15 cellular contexts compared by ENCODE assay signal in genomic region chr15:77841376-77841775, GRCh38.
"Had no signal": no experiment of that assay in that cellular context is flagged by ENCODE, and none has a peak within 500 bp of the region (broad histone marks: within the 10 kb centered on the region; RNA-seq: fewer than 3 reads in every experiment).

No MANE protein-coding gene starts in this region.

- H3K79me2 ChIP-seq: parathyroid adenoma had no signal

- H3K4me3 Mint-ChIP-seq: activated CD4-positive, alpha-beta T cell treated with anti-CD3 and anti-CD28 coated beads, Interleukin-2, amount 10 ng/mL, durations not matched to agents 24 days and 14 days; activated T-helper 1 cell treated with anti-CD3 and anti-CD28 coated beads, Interleukin-12 subunit alpha, Interleukin-12 subunit beta, Interleukin-2, Interleukin-4 antibody, amounts not matched to agents 30 ng/mL and 10 ng/mL and 1 ng/mL, durations not matched to agents 14 hours and 24 hours and 36 hours; central memory CD8-positive, alpha-beta T cell; dendritic cell treated with granulocyte-macrophage colony-stimulating factor and Interleukin-4, amounts not matched to agents 40 ng/mL and 50 ng/mL, for 4 days; immature natural killer cell; memory B cell; stimulated activated effector memory CD8-positive, alpha-beta T cell treated with anti-CD3 and anti-CD28 coated beads, Interleukin-12 subunit alpha, Interleukin-12 subunit beta, amount 100 ng/mL, for 72 hours had no signal

- H3K36me3 ChIP-seq: adrenal gland, tibial nerve had no signal

- H3K9ac ChIP-seq: parathyroid adenoma had no signal

- H3K27ac Mint-ChIP-seq: activated CD4-positive, alpha-beta T cell treated with anti-CD3 and anti-CD28 coated beads, Interleukin-2, amount 10 ng/mL, durations not matched to agents 24 days and 14 days; activated T-helper 1 cell treated with anti-CD3 and anti-CD28 coated beads, Interleukin-12 subunit alpha, Interleukin-12 subunit beta, Interleukin-2, Interleukin-4 antibody, amounts not matched to agents 30 ng/mL and 10 ng/mL and 1 ng/mL, durations not matched to agents 14 hours and 24 hours and 36 hours; dendritic cell treated with granulocyte-macrophage colony-stimulating factor and Interleukin-4, amounts not matched to agents 40 ng/mL and 50 ng/mL, for 4 days; immature natural killer cell; memory B cell; stimulated activated effector memory CD8-positive, alpha-beta T cell treated with anti-CD3 and anti-CD28 coated beads, Interleukin-12 subunit alpha, Interleukin-12 subunit beta, amount 100 ng/mL, for 72 hours had no signal

- H3K27ac ChIP-seq: adrenal gland, body of pancreas, parathyroid adenoma, SK-N-MC, skin epidermis, tibial nerve had no signal

- H2AFZ ChIP-seq: parathyroid adenoma had no signal

- DNase-seq: activated CD4-positive, alpha-beta T cell treated with anti-CD3 and anti-CD28 coated beads, Interleukin-2, amount 10 ng/mL, durations not matched to agents 24 days and 14 days; activated naive CD4-positive, alpha-beta T cell treated with anti-CD3 and anti-CD28 coated beads, Interleukin-2, amount 50 U/mL, for 16 hours; body of pancreas; erythroblast; immature natural killer cell had no signal

- H3K36me3 Mint-ChIP-seq: immature natural killer cell; stimulated activated effector memory CD8-positive, alpha-beta T cell treated with anti-CD3 and anti-CD28 coated beads, Interleukin-12 subunit alpha, Interleukin-12 subunit beta, amount 100 ng/mL, for 72 hours had no signal

- ATAC-seq: body of pancreas; stimulated activated effector memory CD8-positive, alpha-beta T cell treated with anti-CD3 and anti-CD28 coated beads, Interleukin-12 subunit alpha, Interleukin-12 subunit beta, amount 100 ng/mL, for 72 hours had no signal

- H3K4me1 Mint-ChIP-seq: activated CD4-positive, alpha-beta T cell treated with anti-CD3 and anti-CD28 coated beads, Interleukin-2, amount 10 ng/mL, durations not matched to agents 24 days and 14 days; central memory CD8-positive, alpha-beta T cell; immature natural killer cell; memory B cell; stimulated activated effector memory CD8-positive, alpha-beta T cell treated with anti-CD3 and anti-CD28 coated beads, Interleukin-12 subunit alpha, Interleukin-12 subunit beta, amount 100 ng/mL, for 72 hours had no signal

- H3K9me3 ChIP-seq: adrenal gland, body of pancreas had no signal

- H3K4me3 ChIP-seq: adrenal gland, body of pancreas, SK-N-MC, skin epidermis, tibial nerve had no signal

- H3K4me1 ChIP-seq: adrenal gland, body of pancreas, parathyroid adenoma, tibial nerve had no signal

- H3K9me3 Mint-ChIP-seq: activated CD4-positive, alpha-beta T cell treated with anti-CD3 and anti-CD28 coated beads, Interleukin-2, amount 10 ng/mL, durations not matched to agents 24 days and 14 days; activated T-helper 1 cell treated with anti-CD3 and anti-CD28 coated beads, Interleukin-12 subunit alpha, Interleukin-12 subunit beta, Interleukin-2, Interleukin-4 antibody, amounts not matched to agents 30 ng/mL and 10 ng/mL and 1 ng/mL, durations not matched to agents 14 hours and 24 hours and 36 hours; immature natural killer cell; stimulated activated effector memory CD8-positive, alpha-beta T cell treated with anti-CD3 and anti-CD28 coated beads, Interleukin-12 subunit alpha, Interleukin-12 subunit beta, amount 100 ng/mL, for 72 hours had no signal

- H3K27me3 ChIP-seq: adrenal gland, body of pancreas had no signal
